ENCODE assay signal across 16 cellular contexts in the genomic region with DNA sequence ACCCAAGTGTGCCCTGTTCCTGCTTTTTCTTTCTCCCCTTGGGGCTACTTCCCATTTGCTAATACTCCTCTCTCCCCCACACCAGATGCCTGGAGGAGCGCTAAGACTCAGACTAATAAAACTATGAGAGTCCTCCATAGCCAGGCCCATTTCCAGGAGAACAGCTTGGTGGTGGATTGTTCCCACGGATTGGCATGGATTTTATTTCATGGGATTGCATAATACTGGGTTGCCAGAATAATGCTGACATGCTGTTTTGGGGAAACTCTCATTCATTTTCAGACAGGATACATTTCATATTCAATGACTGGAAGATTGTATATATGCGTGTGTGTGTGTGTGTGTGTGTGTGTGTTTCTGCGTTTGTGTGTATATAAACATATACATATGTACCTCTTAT.
"Had no signal": no experiment of that assay in that cellular context is flagged by ENCODE, and none has a peak within 500 bp of the region (broad histone marks: within the 10 kb centered on the region; RNA-seq: fewer than 3 reads in every experiment).

No MANE protein-coding gene starts in this region.

- H3K4me1 ChIP-seq: gastrocnemius medialis, heart right ventricle, left lung, pancreas had no signal

- DNase-seq: activated CD4-positive, alpha-beta T cell treated with anti-CD3 and anti-CD28 coated beads, Interleukin-2, amount 50 U/mL, for 1 hour; activated effector memory CD4-positive, alpha-beta T cell treated with Interleukin-2 at 50 U/mL for 16 hours; activated T-cell treated with anti-CD3 and anti-CD28 coated beads, Interleukin-2, amount 50 U/mL, for 1 hour; endodermal cell; erythroblast; gastrocnemius medialis; heart right ventricle; left lung; nephron progenitor cell; pancreas; stimulated activated CD4-positive, alpha-beta T cell treated with anti-CD3 and anti-CD28 coated beads, Interleukin-4, amount 100 ng/mL, for 4 hours; stimulated activated naive CD8-positive, alpha-beta T cell treated with anti-CD3 and anti-CD28 coated beads, Interleukin-15, amount 100 ng/mL, for 72 hours; T-helper 17 cell had no signal

- H3K27me3 ChIP-seq: gastrocnemius medialis, heart right ventricle, left lung, pancreas had no signal

- ATAC-seq: gastrocnemius medialis; heart right ventricle; left lung; pancreas; stimulated activated naive CD8-positive, alpha-beta T cell treated with anti-CD3 and anti-CD28 coated beads, Interleukin-15, amount 100 ng/mL, for 72 hours; T-helper 17 cell had no signal

- H3K27ac ChIP-seq: gastrocnemius medialis, heart right ventricle, left lung, pancreas, skin epidermis had no signal

- H3K9me3 ChIP-seq: gastrocnemius medialis, pancreas had no signal

- FAIRE-seq: keratinocyte, pancreas, urothelium cell line had no signal

- H3K4me3 ChIP-seq: gastrocnemius medialis, heart right ventricle, left lung, pancreas, skin epidermis had no signal

- H3K36me3 ChIP-seq: gastrocnemius medialis, heart right ventricle, left lung, pancreas had no signal
